In genomic region chr2:130143266-130144039, GRCh38 we compare ENCODE assay signal across 12 cellular contexts. TPM values are rescaled to one million over a fixed set of nuclear protein-coding genes. Genes with fewer than 3 reads are reported as not detected.
DNase-seq lines count a peak whose midpoint lies in the region; ATAC-seq and TF ChIP-seq lines count a peak whose summit lies in the region.
"Not testable (repeated sequence)": the region's sequence is repeated elsewhere in the genome, so short reads cannot be mapped to it uniquely, and the experiment has no call there.
"Had no signal": no experiment of that assay in that cellular context is flagged by ENCODE, and none has a peak within 500 bp of the region (broad histone marks: within the 10 kb centered on the region; RNA-seq: fewer than 3 reads in every experiment).

No MANE protein-coding gene starts in this region.

- not testable (repeated sequence) for H3K9ac ChIP-seq in HUES64 (ENCODE audit: low read depth, low read length)

- H3K9me3 Mint-ChIP-seq in activated CD8-positive, alpha-beta T cell treated with anti-CD3 and anti-CD28 coated beads for 36 hours; naive B cell: not testable (repeated sequence)

- H3K4me3 ChIP-seq in BJ (ENCODE audit: low read depth, low read length) (peak overlapping the region; percentile 19; the same call in 1 of the 2 replicates), HUES64 (ENCODE audit: low read length) (peak overlapping the region; percentile 54), brain microvascular endothelial cell (ENCODE audit: low read depth, low read length) (peak overlapping the region; percentile 51), skeletal muscle cell (ENCODE audit: low read depth, low read length) (peak overlapping the region; percentile 7)
- not testable (repeated sequence) for H3K4me3 ChIP-seq in hepatocyte

- peak overlapping the region; percentile 93 for H3K4me2 ChIP-seq in hepatocyte

- not testable (repeated sequence) for H3K27ac Mint-ChIP-seq in activated CD8-positive, alpha-beta T cell treated with anti-CD3 and anti-CD28 coated beads for 36 hours
- peak overlapping the region in 1 of 6 donors; percentile 74 for H3K27ac Mint-ChIP-seq in naive B cell

- peak overlapping the region; percentile 72 for H3K4me3 Mint-ChIP-seq in activated CD8-positive, alpha-beta T cell treated with anti-CD3 and anti-CD28 coated beads for 36 hours
- peak overlapping the region; percentile 64 to 86 (median 76) for H3K4me3 Mint-ChIP-seq in naive B cell

- ATAC-seq in GM19351 (IDR thresholded peaks at IDR 0.05; ENCODE audit: unreplicated experiment) = peak; percentile 40
- ATAC-seq in activated CD8-positive, alpha-beta T cell treated with anti-CD3 and anti-CD28 coated beads for 36 hours = peak; percentile 23
- not testable (repeated sequence) for ATAC-seq in naive B cell (ENCODE audit: low read depth in 2 of 2)

- not testable (repeated sequence) for H3K4me1 Mint-ChIP-seq in activated CD8-positive, alpha-beta T cell treated with anti-CD3 and anti-CD28 coated beads for 36 hours (ENCODE audit: low read depth)
- peaks cover 4 to 14% (median 12%) of the 10 kb centered on the region in 3 donors for H3K4me1 Mint-ChIP-seq in naive B cell

- not testable (repeated sequence) for H3K9me3 ChIP-seq in HUES64 (ENCODE audit: insufficient read depth, low read depth, low read length); hepatocyte (ENCODE audit: low read depth)

- POLR2A ChIA-PET in BJ (lab: Charles Lee); activated CD8-positive, alpha-beta T cell treated with anti-CD3 and anti-CD28 coated beads for 36 hours (lab: Charles Lee): not testable (repeated sequence)

- not testable (repeated sequence) for H3K79me2 ChIP-seq in hepatocyte

- H3K36me3 ChIP-seq in BJ (ENCODE audit: control insufficient read depth, insufficient read depth, low read length); HUES64 (ENCODE audit: insufficient read depth, low read length); brain microvascular endothelial cell (replicated peaks); hepatocyte (replicated peaks; ENCODE audit: insufficient read depth, low read depth): not testable (repeated sequence)

- H4K20me1 ChIP-seq in hepatocyte (ENCODE audit: insufficient read depth, poor library complexity, severe bottlenecking) = not testable (repeated sequence)

- CTCF ChIA-PET in BJ (lab: Yijun Ruan, JAX); activated CD8-positive, alpha-beta T cell treated with anti-CD3 and anti-CD28 coated beads for 36 hours (lab: Charles Lee): not testable (repeated sequence)

- not testable (repeated sequence) for H3K36me3 Mint-ChIP-seq in activated CD8-positive, alpha-beta T cell treated with anti-CD3 and anti-CD28 coated beads for 36 hours (ENCODE audit: low read depth); naive B cell

- intact Hi-C loops in activated CD8-positive, alpha-beta T cell treated with anti-CD3 and anti-CD28 coated beads for 36 hours (cut with micrococcal nuclease) = not testable (repeated sequence)

- 58% methylated on average over 15 of the region's 28 CpGs for WGBS in HUES64
- 38% methylated on average over 19 of the region's 28 CpGs for WGBS in hepatocyte (ENCODE audit: low lambda C conversion rate, missing lambda C conversion rate)

- H2AFZ ChIP-seq in hepatocyte = not testable (repeated sequence)

- not testable (repeated sequence) for TF ChIP-seq CTCF in BJ (IDR thresholded peaks at IDR 0.05; ENCODE audit: insufficient read depth, low read depth, low read length); activated CD8-positive, alpha-beta T cell treated with anti-CD3 and anti-CD28 coated beads for 36 hours (IDR thresholded peaks at IDR 0.05); brain microvascular endothelial cell (IDR thresholded peaks at IDR 0.05; ENCODE audit: low read depth, low read length, missing control alignments); hepatocyte (IDR thresholded peaks at IDR 0.05; ENCODE audit: poor library complexity)

- not testable (repeated sequence) for DNase-seq in BJ (ENCODE audit: low read depth); activated CD8-positive, alpha-beta T cell treated with anti-CD3 and anti-CD28 coated beads for 36 hours; brain microvascular endothelial cell; hepatocyte (ENCODE audit: low spot score); naive B cell; skeletal muscle cell (ENCODE audit: low read depth)

- in situ Hi-C loops in brain microvascular endothelial cell (cut with HindIII; ENCODE audit: low pct_ligation_motif_present, low sequenced_read_pairs) = not testable (repeated sequence)

- not testable (repeated sequence) for H3K4me1 ChIP-seq in HUES64 (ENCODE audit: insufficient read depth, low read length); hepatocyte (ENCODE audit: insufficient read depth)

- H3K27me3 ChIP-seq in BJ (ENCODE audit: control insufficient read depth, insufficient read depth, low read length); HUES64 (ENCODE audit: insufficient read depth, low read length); brain microvascular endothelial cell (replicated peaks); hepatocyte: not testable (repeated sequence)

- H3K27ac ChIP-seq in HUES64 (ENCODE audit: low read depth, low read length); brain microvascular endothelial cell; hepatocyte: not testable (repeated sequence)

- H3K27me3 Mint-ChIP-seq in activated CD8-positive, alpha-beta T cell treated with anti-CD3 and anti-CD28 coated beads for 36 hours = not testable (repeated sequence)
- H3K27me3 Mint-ChIP-seq in naive B cell = peaks cover 6 to 31% (median 22%) of the 10 kb centered on the region in 3 donors

- not testable (repeated sequence) for H3K9me2 ChIP-seq in hepatocyte (replicated peaks; ENCODE audit: insufficient read depth)

RNA-seq across cellular contexts. Expression of gene CCDC74B, which starts 1.5 kb away (rescaled TPM):
- polyA plus RNA-seq in BJ (2011; rRNA removed) = 2.7 and 5.3 TPM in 2 replicates
- polyA minus RNA-seq in BJ (2011; rRNA and poly(A)+ RNA removed) = 0.62 and 1.6 TPM in 2 replicates
- polyA plus RNA-seq in HUES64 (2013, experiment 1 of 2) = 10.3 TPM
- 13.4 TPM for polyA plus RNA-seq in HUES64 (2013, experiment 2 of 2)
- total RNA-seq in activated CD8-positive, alpha-beta T cell treated with anti-CD3 and anti-CD28 coated beads for 36 hours = 1 to 10 TPM; 3.0 to 3.5 TPM
- 0.32 and 3.8 TPM in 2 replicates for total RNA-seq in hepatocyte
- polyA plus RNA-seq in hepatocyte = 5.0 and 5.3 TPM in 2 replicates
- not detected for polyA plus RNA-seq in naive B cell (ENCODE audit: low read depth in 6 of 6)

RNA-seq across cellular contexts. Expression of gene POTEF, which starts 14.4 kb away (rescaled TPM):
- not detected in 2 replicates for polyA plus RNA-seq in BJ (2011; rRNA removed)
- not detected in 2 replicates for polyA minus RNA-seq in BJ (2011; rRNA and poly(A)+ RNA removed)
- 0.10 TPM for polyA plus RNA-seq in HUES64 (2013, experiment 1 of 2)
- 0.25 TPM for polyA plus RNA-seq in HUES64 (2013, experiment 2 of 2)
- total RNA-seq in activated CD8-positive, alpha-beta T cell treated with anti-CD3 and anti-CD28 coated beads for 36 hours = not detected
- total RNA-seq in hepatocyte = 31.5 and 32.6 TPM in 2 replicates
- 12.9 and 14.7 TPM in 2 replicates for polyA plus RNA-seq in hepatocyte
- polyA plus RNA-seq in naive B cell (ENCODE audit: low read depth in 6 of 6) = not detected
- total RNA-seq: mucosa of descending colon had no signal
- polyA plus RNA-seq: aorta had no signal

RNA-seq across cellular contexts. Expression of gene SMPD4, which starts 37.9 kb away (rescaled TPM):
- 25.0 and 60.1 TPM in 2 replicates for polyA plus RNA-seq in BJ (2011; rRNA removed)
- 26.2 TPM in 2 replicates for polyA minus RNA-seq in BJ (2011; rRNA and poly(A)+ RNA removed)
- polyA plus RNA-seq in HUES64 (2013, experiment 1 of 2) = 65.1 TPM
- 55.5 TPM for polyA plus RNA-seq in HUES64 (2013, experiment 2 of 2)
- 10 to 100 TPM; 73.8 to 75.8 TPM for total RNA-seq in activated CD8-positive, alpha-beta T cell treated with anti-CD3 and anti-CD28 coated beads for 36 hours
- total RNA-seq in hepatocyte = 24.7 and 28.1 TPM in 2 replicates
- polyA plus RNA-seq in hepatocyte = 43.7 and 47.9 TPM in 2 replicates
- polyA plus RNA-seq in naive B cell (ENCODE audit: low read depth in 6 of 6) = 10 to 100 TPM; 20.2 to 41.4 (median 27.7) TPM

RNA-seq across cellular contexts. Expression of gene MZT2B, which starts 38.6 kb away (rescaled TPM):
- polyA plus RNA-seq in BJ (2011; rRNA removed) = 128 and 199 TPM in 2 replicates
- polyA minus RNA-seq in BJ (2011; rRNA and poly(A)+ RNA removed) = 11.3 and 11.8 TPM in 2 replicates
- polyA plus RNA-seq in HUES64 (2013, experiment 1 of 2) = 158 TPM
- 161 TPM for polyA plus RNA-seq in HUES64 (2013, experiment 2 of 2)
- total RNA-seq in activated CD8-positive, alpha-beta T cell treated with anti-CD3 and anti-CD28 coated beads for 36 hours = 100 to 1,000 TPM; 390 to 402 TPM
- 103 and 127 TPM in 2 replicates for total RNA-seq in hepatocyte
- 424 and 459 TPM in 2 replicates for polyA plus RNA-seq in hepatocyte
- polyA plus RNA-seq in naive B cell (ENCODE audit: low read depth in 6 of 6) = 100 to 1,000 TPM; 118 to 165 (median 141) TPM

RNA-seq across cellular contexts. Expression of gene TUBA3E, which starts 54.8 kb away (rescaled TPM):
- polyA plus RNA-seq in BJ (2011; rRNA removed) (not detected in 2 replicates), hepatocyte (31.8 and 32.0 TPM in 2 replicates), naive B cell (ENCODE audit: low read depth in 6 of 6) (not detected)
- polyA minus RNA-seq in BJ (2011; rRNA and poly(A)+ RNA removed) = not detected in 2 replicates
- not detected for polyA plus RNA-seq in HUES64 (2013, experiment 1 of 2)
- not detected for polyA plus RNA-seq in HUES64 (2013, experiment 2 of 2)
- not detected for total RNA-seq in activated CD8-positive, alpha-beta T cell treated with anti-CD3 and anti-CD28 coated beads for 36 hours
- total RNA-seq in hepatocyte = 18.1 and 18.5 TPM in 2 replicates
- total RNA-seq: aorta, dermis blood vessel endothelial cell, mucosa of descending colon had no signal
- polyA plus RNA-seq: A549 had no signal

Comparison
In these comparisons a context has a peak if more than half of its experiments do, and no peak if none do; other contexts are left out.
1. RNA of gene POTEF, which starts 14.4 kb away (polyA plus RNA-seq): 12.9 to 14.7 TPM in hepatocyte; not detected in BJ and not detected in naive B cell; every median in the first group is over 10 times any median in the second.